30 cellular contexts compared by ENCODE assay signal in genomic region chr14:51070732-51071131, GRCh38. TPM values are rescaled to one million over a fixed set of nuclear protein-coding genes. Genes with fewer than 3 reads are reported as not detected.
"Had no signal": no experiment of that assay in that cellular context is flagged by ENCODE, and none has a peak within 500 bp of the region (broad histone marks: within the 10 kb centered on the region; RNA-seq: fewer than 3 reads in every experiment).

No MANE protein-coding gene starts in this region.

- H3K4me1 Mint-ChIP-seq: immature natural killer cell; naive thymus-derived CD8-positive, alpha-beta T cell; stimulated activated memory B cell treated with anti-CD40 and anti-IgM and Interleukin-4, amounts not matched to agents 10 μg/mL and 1 μg/mL and 100 μg/mL, for 72 hours had no signal

- FAIRE-seq: endothelial cell of umbilical vein, frontal cortex had no signal

- DNase-seq: colonic mucosa; effector CD8-positive, alpha-beta T cell; hypothalamus; immature natural killer cell; islet precursor cell; kidney glomerular epithelial cell; left colon; left ventricle myocardium superior; lower lobe of right lung; naive thymus-derived CD8-positive, alpha-beta T cell; nephron progenitor cell; occipital lobe; ovary; posterior cingulate gyrus; psoas muscle; right cardiac atrium; spleen; stimulated activated CD4-positive, alpha-beta T cell treated with anti-CD3 and anti-CD28 coated beads, Interleukin-4, amount 100 ng/mL, for 4 hours; stimulated activated naive CD8-positive, alpha-beta T cell treated with anti-CD3 and anti-CD28 coated beads, Interleukin-15, Interleukin-2, amounts not matched to agents 100 U/mL and 50 U/mL, for 24 hours; substantia nigra; testis; tibial artery had no signal

- H3K4me3 Mint-ChIP-seq: dendritic cell treated with granulocyte-macrophage colony-stimulating factor and Interleukin-4, amounts not matched to agents 40 ng/mL and 50 ng/mL, for 4 days; immature natural killer cell; naive thymus-derived CD8-positive, alpha-beta T cell; nephron progenitor cell; stimulated activated memory B cell treated with anti-CD40 and anti-IgM and Interleukin-4, amounts not matched to agents 10 μg/mL and 1 μg/mL and 100 μg/mL, for 72 hours; type B pancreatic cell had no signal

- H3K36me3 ChIP-seq: colonic mucosa, esophagus muscularis mucosa, lower lobe of right lung, ovary, spleen, tibial artery had no signal

- H3K4me1 ChIP-seq: colonic mucosa, lower lobe of right lung, psoas muscle, spleen had no signal

- H3K4me3 ChIP-seq: colonic mucosa, esophagus muscularis mucosa, lower lobe of right lung, ovary, psoas muscle, skin epidermis, spleen, testis, tibial artery had no signal

- H3K36me3 Mint-ChIP-seq: immature natural killer cell; naive thymus-derived CD8-positive, alpha-beta T cell; type B pancreatic cell had no signal

- ATAC-seq: left colon; left ventricle myocardium superior; lower lobe of right lung; naive thymus-derived CD8-positive, alpha-beta T cell; psoas muscle; right cardiac atrium; stimulated activated memory B cell treated with anti-CD40 and anti-IgM and Interleukin-4, amounts not matched to agents 10 μg/mL and 1 μg/mL and 100 μg/mL, for 72 hours; stimulated activated naive CD8-positive, alpha-beta T cell treated with anti-CD3 and anti-CD28 coated beads, Interleukin-15, Interleukin-2, amounts not matched to agents 100 U/mL and 50 U/mL, for 24 hours had no signal

- H3K27me3 ChIP-seq: colonic mucosa, esophagus muscularis mucosa, ovary, spleen, testis, tibial artery had no signal

- H3K27ac Mint-ChIP-seq: dendritic cell treated with granulocyte-macrophage colony-stimulating factor and Interleukin-4, amounts not matched to agents 40 ng/mL and 50 ng/mL, for 4 days; immature natural killer cell; naive thymus-derived CD8-positive, alpha-beta T cell; nephron progenitor cell; stimulated activated memory B cell treated with anti-CD40 and anti-IgM and Interleukin-4, amounts not matched to agents 10 μg/mL and 1 μg/mL and 100 μg/mL, for 72 hours; type B pancreatic cell had no signal

- H3K9me3 Mint-ChIP-seq: dendritic cell treated with granulocyte-macrophage colony-stimulating factor and Interleukin-4, amounts not matched to agents 40 ng/mL and 50 ng/mL, for 4 days had no signal

- H3K27ac ChIP-seq: colonic mucosa, esophagus muscularis mucosa, lower lobe of right lung, ovary, psoas muscle, skin epidermis, spleen, testis, tibial artery had no signal

- H3K27me3 Mint-ChIP-seq: dendritic cell treated with granulocyte-macrophage colony-stimulating factor and Interleukin-4, amounts not matched to agents 40 ng/mL and 50 ng/mL, for 4 days had no signal

- H3K9me3 ChIP-seq: colonic mucosa, esophagus muscularis mucosa, lower lobe of right lung, ovary, psoas muscle, testis, tibial artery had no signal

RNA-seq across cellular contexts. Expression of gene TRIM9, which starts 24.2 kb away (rescaled TPM):
- total RNA-seq: endothelial cell of umbilical vein, fibroblast of villous mesenchyme had no signal
- polyA plus RNA-seq: endothelial cell of umbilical vein had no signal
